In genomic region chr9:127897194-127897692, GRCh38 we compare ENCODE assay signal across 9 cellular contexts. TPM values are rescaled to one million over a fixed set of nuclear protein-coding genes. Genes with fewer than 3 reads are reported as not detected.
DNase-seq lines count a peak whose midpoint lies in the region; ATAC-seq and TF ChIP-seq lines count a peak whose summit lies in the region.
"Had no signal": no experiment of that assay in that cellular context is flagged by ENCODE, and none has a peak within 500 bp of the region (broad histone marks: within the 10 kb centered on the region; RNA-seq: fewer than 3 reads in every experiment).

No MANE protein-coding gene starts in this region.

- H3K36me3 ChIP-seq in CD8-positive, alpha-beta memory T cell (ENCODE audit: insufficient read depth, low read length): peaks cover 34% of the 10 kb centered on the region
- peaks cover 0 to 42% (median 40%) of the 10 kb centered on the region in 9 donors for H3K36me3 ChIP-seq in heart left ventricle
- no peaks in the 10 kb centered on the region for H3K36me3 ChIP-seq in parathyroid adenoma (ENCODE audit: control insufficient read depth, insufficient read depth, low read length)

- H3K27me3 ChIP-seq in CD8-positive, alpha-beta memory T cell (ENCODE audit: insufficient read depth, low read length, poor library complexity, severe bottlenecking): no peaks in the 10 kb centered on the region
- no peaks in the 10 kb centered on the region for H3K27me3 ChIP-seq in heart left ventricle
- no peaks in the 10 kb centered on the region for H3K27me3 ChIP-seq in parathyroid adenoma (ENCODE audit: control insufficient read depth, insufficient read depth, low read length)

- peaks cover 29% of the 10 kb centered on the region for H3K4me1 ChIP-seq in CD8-positive, alpha-beta memory T cell (ENCODE audit: insufficient read depth, low read length)
- H3K4me1 ChIP-seq in heart left ventricle: peaks cover 0 to 40% (median 31%) of the 10 kb centered on the region in 12 donors
- peaks cover 3% of the 10 kb centered on the region for H3K4me1 ChIP-seq in parathyroid adenoma

- no peaks in the 10 kb centered on the region for H3K79me2 ChIP-seq in parathyroid adenoma

- no peaks in the 10 kb centered on the region for H3K9me3 ChIP-seq in CD8-positive, alpha-beta memory T cell (ENCODE audit: low read length)
- H3K9me3 ChIP-seq in heart left ventricle (peaks cover 0 to 14% (median 8%) of the 10 kb centered on the region in 12 donors), parathyroid adenoma (ENCODE audit: control insufficient read depth, low read length) (no peaks in the 10 kb centered on the region)

- no peak overlapping the region for H3K9ac ChIP-seq in parathyroid adenoma
- H3K9ac ChIP-seq: KMS-11 had no signal

- no peaks in the 10 kb centered on the region for H3K27me3 Mint-ChIP-seq in CD8-positive, alpha-beta memory T cell
- H3K27me3 Mint-ChIP-seq in T-helper 2 cell treated with Interferon-gamma antibody and Interleukin-4, amounts not matched to agents 5 μg/mL and 100 μg/mL, for 36 hours (ENCODE audit: low read depth): no peaks in the 10 kb centered on the region

- peaks cover 36 to 57% (median 39%) of the 10 kb centered on the region in 3 donors for H3K36me3 Mint-ChIP-seq in CD8-positive, alpha-beta memory T cell
- H3K36me3 Mint-ChIP-seq in T-helper 2 cell treated with Interferon-gamma antibody and Interleukin-4, amounts not matched to agents 5 μg/mL and 100 μg/mL, for 36 hours (ENCODE audit: low read depth): peaks cover 63% of the 10 kb centered on the region

- H3K4me2 ChIP-seq in parathyroid adenoma (ENCODE audit: low read length): no peak overlapping the region
- H3K4me2 ChIP-seq: KMS-11 had no signal

- CTCF ChIA-PET in CD8-positive, alpha-beta memory T cell (lab: Charles Lee): interaction anchor here (1.3 to 1.4 kb wide), 2 partner anchors 24 to 28 kb away, joined by 4 to 7 read pairs; no protein-coding TSS in a partner anchor

- TF ChIP-seq CTCF in heart left ventricle (IDR thresholded peaks at IDR 0.05) (no peak), parathyroid adenoma (IDR thresholded peaks at IDR 0.05) (no peak)

- H3K9me3 Mint-ChIP-seq in CD8-positive, alpha-beta memory T cell: peaks cover 0 to 11% (median 0%) of the 10 kb centered on the region in 5 donors
- peaks cover 31% of the 10 kb centered on the region for H3K9me3 Mint-ChIP-seq in T-helper 2 cell treated with Interferon-gamma antibody and Interleukin-4, amounts not matched to agents 5 μg/mL and 100 μg/mL, for 36 hours

- POLR2A ChIA-PET in CD8-positive, alpha-beta memory T cell (lab: Charles Lee): interaction anchor here (1.3 kb wide), 1 partner anchor 9 kb away, joined by 4 read pairs; no protein-coding TSS in a partner anchor

- TF ChIP-seq POLR2A in heart left ventricle (IDR thresholded peaks at IDR 0.05): peak in 1 of 2 donors; percentile 11

- H2AFZ ChIP-seq in parathyroid adenoma: no peak overlapping the region

- 9 to 24% (median 13%) methylated on average over 7 to 19 of the region's 19 CpGs for WGBS in heart left ventricle, 4 donors

- DNase-seq in CD8-positive, alpha-beta memory T cell: peak in 1 of 5 donors; percentile 28
- DNase-seq in KBM-7: peak; percentile 58
- peak; percentile 29 for DNase-seq in activated naive CD4-positive, alpha-beta T cell treated with anti-CD3 and anti-CD28 coated beads, Interleukin-2, amount 50 U/mL, for 16 hours
- DNase-seq in heart left ventricle: peak; percentile 85 to 91 (median 87)
- DNase-seq in T-helper 2 cell treated with Interferon-gamma antibody and Interleukin-4, amounts not matched to agents 5 μg/mL and 100 μg/mL, for 36 hours (ENCODE audit: low spot score): no peak
- DNase-seq in OCI-M2 (lab: John Stamatoyannopoulos, UW; ENCODE audit: unreplicated experiment): no peak

- in situ Hi-C loops in KBM-7 (cut with MboI; ENCODE audit: low pct_unique_long_range_greater_than_20kb, low sequenced_read_pairs): no loop called here

- H3K27ac Mint-ChIP-seq in CD8-positive, alpha-beta memory T cell: peak overlapping the region in 5 of 8 donors; percentile 36 to 91 (median 82)
- H3K27ac Mint-ChIP-seq in T-helper 2 cell treated with Interferon-gamma antibody and Interleukin-4, amounts not matched to agents 5 μg/mL and 100 μg/mL, for 36 hours: no peak overlapping the region

- H3K4me3 ChIP-seq in CD8-positive, alpha-beta memory T cell (ENCODE audit: low read length): no peak overlapping the region
- H3K4me3 ChIP-seq in heart left ventricle: peak overlapping the region in 10 of 12 donors; percentile 25 to 98 (median 96)
- H3K4me3 ChIP-seq in parathyroid adenoma (ENCODE audit: low read depth, low read length): peak overlapping the region; percentile 16

- peak overlapping the region; percentile 24 to 88 (median 54) for H3K4me3 Mint-ChIP-seq in CD8-positive, alpha-beta memory T cell
- H3K4me3 Mint-ChIP-seq in T-helper 2 cell treated with Interferon-gamma antibody and Interleukin-4, amounts not matched to agents 5 μg/mL and 100 μg/mL, for 36 hours: no peak overlapping the region

- ATAC-seq in heart left ventricle (peak; percentile 80 to 93 (median 84)), GM18867 (IDR thresholded peaks at IDR 0.05; ENCODE audit: unreplicated experiment) (no peak)

- intact Hi-C loops in heart left ventricle (cut with DNase I): no loop called here

- H3K27ac ChIP-seq in CD8-positive, alpha-beta memory T cell (ENCODE audit: low read depth, low read length): peak overlapping the region; percentile 12
- H3K27ac ChIP-seq in heart left ventricle (peak overlapping the region; percentile 84 to 97 (median 93)), parathyroid adenoma (peak overlapping the region; percentile 24)
- H3K27ac ChIP-seq: KMS-11 had no signal

- peaks cover 31 to 60% (median 46%) of the 10 kb centered on the region in 3 donors for H3K4me1 Mint-ChIP-seq in CD8-positive, alpha-beta memory T cell
- H3K4me1 Mint-ChIP-seq in T-helper 2 cell treated with Interferon-gamma antibody and Interleukin-4, amounts not matched to agents 5 μg/mL and 100 μg/mL, for 36 hours (ENCODE audit: low read depth): peaks cover 21% of the 10 kb centered on the region

RNA-seq across cellular contexts. Expression of gene ST6GALNAC6, which starts 2.2 kb away (rescaled TPM):
- 10 to 100 TPM; 52.3 to 54.0 TPM for total RNA-seq in CD8-positive, alpha-beta memory T cell
- polyA plus RNA-seq in CD8-positive, alpha-beta memory T cell: 54.7 TPM
- 10 to 100 TPM; 28.4 to 75.9 (median 45.6) TPM for total RNA-seq in heart left ventricle
- polyA plus RNA-seq in heart left ventricle: 10 to 100 TPM; 35.7 to 37.5 TPM

RNA-seq across cellular contexts. Expression of gene ST6GALNAC4, which starts 19.6 kb away (rescaled TPM):
- 10 to 100 TPM; 32.9 to 43.2 TPM for total RNA-seq in CD8-positive, alpha-beta memory T cell
- polyA plus RNA-seq in CD8-positive, alpha-beta memory T cell: 28.7 TPM
- total RNA-seq in heart left ventricle: 10 to 100 TPM; 28.3 to 66.1 (median 42.6) TPM
- 10 to 100 TPM; 17.0 to 72.0 TPM for polyA plus RNA-seq in heart left ventricle

RNA-seq across cellular contexts. Expression of gene AK1, which starts 19.8 kb away (rescaled TPM):
- total RNA-seq in CD8-positive, alpha-beta memory T cell: 10 to 100 TPM; 15.8 to 20.0 TPM
- polyA plus RNA-seq in CD8-positive, alpha-beta memory T cell: 0.23 TPM
- total RNA-seq in heart left ventricle: 100 to 1,000 TPM; 415 to 810 (median 586) TPM
- polyA plus RNA-seq in heart left ventricle: 1,000 to 10,000 TPM in 1 of 2 donors, 100 to 1,000 TPM in 1; 312 to 1,060 TPM

RNA-seq across cellular contexts. Expression of gene PIP5KL1, which starts 33.3 kb away (rescaled TPM):
- 1 to 10 TPM; 1.4 to 2.5 TPM for total RNA-seq in CD8-positive, alpha-beta memory T cell
- 0.89 TPM for polyA plus RNA-seq in CD8-positive, alpha-beta memory T cell
- under 1 TPM in 7 of 9 donors, not detected in 2; 0.33 to 0.77 (median 0.51) TPM for total RNA-seq in heart left ventricle
- polyA plus RNA-seq in heart left ventricle: under 1 TPM; 0.12 to 0.15 TPM

RNA-seq across cellular contexts. Expression of gene DPM2, which starts 40.4 kb away (rescaled TPM):
- total RNA-seq in CD8-positive, alpha-beta memory T cell: 10 to 100 TPM; 73.8 to 75.5 TPM
- 52.2 TPM for polyA plus RNA-seq in CD8-positive, alpha-beta memory T cell
- total RNA-seq in heart left ventricle: 10 to 100 TPM in 7 of 9 donors, 1 to 10 TPM in 2; 7.2 to 19.5 (median 11.7) TPM
- 10 to 100 TPM; 15.3 to 31.7 TPM for polyA plus RNA-seq in heart left ventricle

Comparison
In these comparisons a context has a peak if more than half of its experiments do, and no peak if none do; other contexts are left out.
1. DNase-seq: peak in KBM-7 (single experiment), activated naive CD4-positive, alpha-beta T cell treated with anti-CD3 and anti-CD28 coated beads, Interleukin-2, amount 50 U/mL, for 16 hours (single experiment) and heart left ventricle (5 of 5); none in T-helper 2 cell treated with Interferon-gamma antibody and Interleukin-4, amounts not matched to agents 5 μg/mL and 100 μg/mL, for 36 hours (single experiment) and OCI-M2 (single experiment).
2. H3K27ac ChIP-seq: peak in every context shown above with its lines; median percentile 93 in heart left ventricle; 24 in parathyroid adenoma; 12 in CD8-positive, alpha-beta memory T cell.
3. RNA of gene AK1, which starts 19.8 kb away (total RNA-seq): 415 to 810 TPM in heart left ventricle; 15.8 to 20.0 TPM in CD8-positive, alpha-beta memory T cell; every median in the first group is over 10 times any median in the second.